1 cellular context compared by ENCODE assay signal in genomic region chr10:52923520-52923919, GRCh38.
TF ChIP-seq lines count a peak whose summit lies in the region.

No MANE protein-coding gene starts in this region.

TF ChIP-seq in H1, 55 proteins besides CTCF, POLR2A, EP300 and RAD21 (continued from another document):
- peak; percentile 95 for TF ChIP-seq CHD7 (IDR thresholded peaks at IDR 0.05; ENCODE audit: insufficient replicate concordance, low read length)
- TF ChIP-seq POU5F1 (IDR thresholded peaks at IDR 0.05; ENCODE audit: low read depth, low read length) = no peak
- TF ChIP-seq TCF12 (IDR thresholded peaks at IDR 0.05; ENCODE audit: low read depth, low read length) = 0 out of 2 replicates have a peak, but pooled peaks have one; percentile 71
- no peak for TF ChIP-seq CHD2 (IDR thresholded peaks at IDR 0.05; ENCODE audit: low read length)
- TF ChIP-seq JUND (IDR thresholded peaks at IDR 0.05; ENCODE audit: low read length) = no peak
- no peak for TF ChIP-seq MAX (IDR thresholded peaks at IDR 0.05)
- peak; percentile 95 for TF ChIP-seq TEAD4 (IDR thresholded peaks at IDR 0.05; ENCODE audit: low read depth, low read length)
- peak; percentile 95 for TF ChIP-seq NANOG (IDR thresholded peaks at IDR 0.05; ENCODE audit: insufficient read depth, low read depth, low read length, poor library complexity, severe bottlenecking)
- TF ChIP-seq FOSL1 (IDR thresholded peaks at IDR 0.05; ENCODE audit: insufficient read depth, low read depth, low read length) = no peak
- peak; percentile 59; the same call in 1 of the 2 replicates for TF ChIP-seq SP1 (IDR thresholded peaks at IDR 0.05; ENCODE audit: low read depth, low read length)
- no peak for TF ChIP-seq EGR1 (IDR thresholded peaks at IDR 0.05; ENCODE audit: borderline replicate concordance, low read depth, low read length)
